Comparison of ENCODE assay signal across 32 cellular contexts in the genomic region with DNA sequence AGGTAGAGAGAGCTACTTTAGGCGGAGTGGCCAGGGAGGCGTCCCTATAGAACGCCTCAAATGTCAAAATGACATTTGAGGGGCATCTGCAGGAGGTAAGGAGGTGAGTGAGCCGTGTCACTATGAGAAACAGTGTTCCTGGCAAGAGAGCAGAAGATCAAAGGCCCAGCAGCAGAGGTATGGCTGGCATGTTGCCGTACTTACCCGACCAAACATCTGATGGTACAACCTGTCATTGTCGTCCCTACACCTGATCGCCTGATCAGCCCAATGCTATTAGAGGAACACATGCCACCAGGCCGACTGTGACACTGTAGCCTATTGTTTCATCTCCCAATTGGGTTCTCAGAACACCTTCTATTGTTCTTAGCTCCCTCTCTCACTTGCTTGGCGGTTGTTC.
"Had no signal": no experiment of that assay in that cellular context is flagged by ENCODE, and none has a peak within 500 bp of the region (broad histone marks: within the 10 kb centered on the region; RNA-seq: fewer than 3 reads in every experiment).

No MANE protein-coding gene starts in this region.

- DNase-seq: activated B cell treated with CpG ODN at 0.5 μM for 24 hours; activated CD4-positive, alpha-beta memory T cell treated with anti-CD3 and anti-CD28 coated beads for 36 hours; activated CD4-positive, alpha-beta T cell treated with anti-CD3 and anti-CD28 coated beads for 4 hours; activated CD4-positive, alpha-beta T cell treated with anti-CD3 and anti-CD28 coated beads, Interleukin-2, amount 10 ng/mL, durations not matched to agents 24 days and 14 days; activated CD4-positive, alpha-beta T cell treated with anti-CD3 and anti-CD28 coated beads, Interleukin-2, amount 50 U/mL, for 1 hour; activated CD4-positive, alpha-beta T cell treated with anti-CD3 and anti-CD28 coated beads, Interleukin-2, amount 50 U/mL, for 4 hours; activated CD4-positive, CD25-positive, alpha-beta regulatory T cell treated with anti-CD3 and anti-CD28 coated beads, Interleukin-2, amount 50 U/mL, for 72 hours; activated CD8-positive, alpha-beta memory T cell treated with anti-CD3 and anti-CD28 coated beads, Interleukin-2, amount 50 U/mL, for 4 hours; activated CD8-positive, alpha-beta T cell treated with anti-CD3 and anti-CD28 coated beads for 36 hours; activated effector memory CD4-positive, alpha-beta T cell treated with anti-CD3 and anti-CD28 coated beads, Interleukin-2, amount 50 U/mL, for 16 hours; activated gamma-delta T cell treated with Interleukin-2 at 50 U/mL for 16 hours; activated naive CD4-positive, alpha-beta T cell; activated naive CD4-positive, alpha-beta T cell treated with anti-CD3 and anti-CD28 coated beads for 36 hours; activated naive CD4-positive, alpha-beta T cell treated with anti-CD3 and anti-CD28 coated beads, Interleukin-2, amount 50 U/mL, for 16 hours; activated naive CD8-positive, alpha-beta T cell treated with anti-CD3 and anti-CD28 coated beads for 36 hours; activated T-cell treated with anti-CD3 and anti-CD28 coated beads for 4 hours; activated T-cell treated with anti-CD3 and anti-CD28 coated beads, Interleukin-2, amount 50 U/mL, for 1 hour; activated T-cell treated with anti-CD3 and anti-CD28 coated beads, Interleukin-2, amount 50 U/mL, for 4 hours; activated T-cell treated with anti-CD3 and anti-CD28 coated beads, Interleukin-2, amount 50 U/mL, for 72 hours; adrenal gland; amniotic stem cell; caudate nucleus; cerebellar nuclear complex; T-helper 2 cell; T-helper 9 cell had no signal

- H3K36me3 ChIP-seq: adrenal gland, ascending aorta, cardiac muscle cell had no signal

- H3K4me1 ChIP-seq: adrenal gland, ascending aorta had no signal

- FAIRE-seq: bronchial epithelial cell, TTC549 had no signal

- H3K4me3 ChIP-seq: adrenal gland, ascending aorta, cardiac muscle cell had no signal

- ATAC-seq: activated CD8-positive, alpha-beta T cell treated with anti-CD3 and anti-CD28 coated beads for 36 hours; activated naive CD4-positive, alpha-beta T cell treated with anti-CD3 and anti-CD28 coated beads, Interleukin-2, amount 50 U/mL, for 72 hours; activated T-cell treated with anti-CD3 and anti-CD28 coated beads, Interleukin-2, amount 50 U/mL, for 4 hours; activated T-cell treated with anti-CD3 and anti-CD28 coated beads, Interleukin-2, amount 50 U/mL, for 72 hours; activated T-helper 17 cell treated with anti-CD3 and anti-CD28 coated beads, Interleukin-2, amount 50 U/mL, for 72 hours had no signal

- H3K27me3 ChIP-seq: adrenal gland, ascending aorta, cardiac muscle cell had no signal

- H3K27ac ChIP-seq: adrenal gland, ascending aorta, cardiac muscle cell, VCaP had no signal

- H3K9me3 ChIP-seq: adrenal gland, ascending aorta had no signal
